ENCODE assay signal across 16 cellular contexts in the genomic region with DNA sequence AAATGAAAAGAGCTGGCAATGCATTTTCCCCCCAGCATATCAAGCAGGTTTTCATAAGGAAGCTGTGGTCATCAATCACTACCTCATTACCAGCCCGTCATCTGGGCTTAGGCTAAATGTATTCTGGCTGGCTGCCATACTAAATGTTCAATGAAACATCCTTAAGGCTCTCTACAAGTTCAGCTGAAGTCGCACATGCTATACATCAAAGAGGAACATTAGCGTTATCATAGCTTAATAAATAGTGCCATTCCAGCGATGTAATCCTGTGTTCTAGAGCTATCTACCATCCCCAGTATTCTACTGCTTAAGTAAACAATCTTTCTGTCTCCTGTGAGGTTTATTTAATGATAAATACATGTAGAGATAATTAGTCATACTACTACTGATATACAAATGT.
DNase-seq lines count a peak whose midpoint lies in the region; ATAC-seq and TF ChIP-seq lines count a peak whose summit lies in the region.
"Had no signal": no experiment of that assay in that cellular context is flagged by ENCODE, and none has a peak within 500 bp of the region (broad histone marks: within the 10 kb centered on the region; RNA-seq: fewer than 3 reads in every experiment).

No MANE protein-coding gene starts in this region.

- DNase-seq in EL (peak; percentile 55), NCI-H2171 treated with DMSO at 0.1 percent for 48 hours (lab: John Stamatoyannopoulos, UW) (peak; percentile 42), kidney tubule cell (ENCODE audit: low spot score) (peak; percentile 6), uterus (no peak), mucosa of descending colon (no peak)
- no peak for DNase-seq in activated effector memory CD4-positive, alpha-beta T cell treated with Interleukin-2 at 50 U/mL for 16 hours
- DNase-seq: activated CD4-positive, alpha-beta T cell treated with anti-CD3 and anti-CD28 coated beads, Interleukin-2, amount 10 ng/mL, durations not matched to agents 24 days and 14 days; activated naive CD4-positive, alpha-beta T cell; CD8-positive, alpha-beta T cell; effector CD4-positive, alpha-beta T cell; NCI-H1092; stimulated activated naive CD4-positive, alpha-beta T cell treated with Interleukin-2 at 50 U/mL for 16 hours had no signal

- H3K4me1 ChIP-seq in uterus (no peaks in the 10 kb centered on the region), mucosa of descending colon (ENCODE audit: low read depth) (no peaks in the 10 kb centered on the region)

- H3K27ac ChIP-seq in uterus, result no peak overlapping the region
- H3K27ac ChIP-seq: HL-60 had no signal

- H3K36me3 ChIP-seq in uterus (no peaks in the 10 kb centered on the region), mucosa of descending colon (ENCODE audit: low read depth) (no peaks in the 10 kb centered on the region)

- no peak for TF ChIP-seq CTCF in uterus (IDR thresholded peaks at IDR 0.05)
- TF ChIP-seq CTCF in mucosa of descending colon (IDR thresholded peaks at IDR 0.05), result no peak

- TF ChIP-seq POLR2A in uterus (IDR thresholded peaks at IDR 0.05), result no peak

- H3K9me3 ChIP-seq in uterus, result no peaks in the 10 kb centered on the region
- no peaks in the 10 kb centered on the region for H3K9me3 ChIP-seq in mucosa of descending colon

- no peaks in the 10 kb centered on the region for H3K27me3 ChIP-seq in uterus

- H3K4me3 ChIP-seq in uterus, result no peak overlapping the region
- no peak overlapping the region for H3K4me3 ChIP-seq in mucosa of descending colon

- intact Hi-C loops in uterus (cut with DNase I; ENCODE audit: low total_unique reads), result no loop called here
- intact Hi-C loops in mucosa of descending colon (cut with DNase I, micrococcal nuclease), result no loop called here

- ATAC-seq in SK-N-SH treated with all-trans-retinoic acid at 6 μM for 48 hours (peak; percentile 66), GM21786 (IDR thresholded peaks at IDR 0.05; ENCODE audit: unreplicated experiment) (no peak), mucosa of descending colon (no peak)
- ATAC-seq: CD8-positive, alpha-beta T cell; natural killer cell treated with Interleukin-12 subunit alpha and Interleukin-12 subunit beta and Interleukin-15 and Interleukin-18, amount 100 ng/mL, for 72 hours had no signal

TF ChIP-seq in SK-N-SH treated with all-trans-retinoic acid at 6 μM for 48 hours, 23 proteins besides CTCF, POLR2A, EP300 and RAD21:
- TF ChIP-seq RARB (CRISPR knock-in tag; IDR thresholded peaks at IDR 0.05) (no peak), CREB5 (CRISPR knock-in tag; IDR thresholded peaks at IDR 0.05; ENCODE audit: low read depth) (peak; percentile 71; the same call in 1 of the 2 replicates), TSHZ2 (CRISPR knock-in tag; IDR thresholded peaks at IDR 0.05) (peak; percentile 87), TCF4 (CRISPR knock-in tag; IDR thresholded peaks at IDR 0.05; ENCODE audit: borderline replicate concordance) (peak; percentile 76), CSDC2 (CRISPR knock-in tag; IDR thresholded peaks at IDR 0.05) (no peak), TOX (CRISPR knock-in tag; IDR thresholded peaks at IDR 0.05; ENCODE audit: borderline replicate concordance) (no peak), ZFP3 (CRISPR knock-in tag; IDR thresholded peaks at IDR 0.05) (peak; percentile 59; the same call in 1 of the 2 replicates), GLIS3 (CRISPR knock-in tag; IDR thresholded peaks at IDR 0.05) (no peak), ISL1 (CRISPR knock-in tag; IDR thresholded peaks at IDR 0.05) (peak; percentile 96), SNAI2 (CRISPR knock-in tag; IDR thresholded peaks at IDR 0.05) (0 out of 2 replicates have a peak, but pooled peaks have one; percentile 59), ZNF8 (CRISPR knock-in tag; IDR thresholded peaks at IDR 0.05) (no peak), ZNF565 (CRISPR knock-in tag; conservative IDR thresholded peaks at IDR 0.05; ENCODE audit: low read depth) (no peak), ESRRG (CRISPR knock-in tag; IDR thresholded peaks at IDR 0.05) (peak; percentile 87; the same call in 1 of the 2 replicates), ZC3H10 (CRISPR knock-in tag; IDR thresholded peaks at IDR 0.05) (no peak)
- TF ChIP-seq, protein P1, sequence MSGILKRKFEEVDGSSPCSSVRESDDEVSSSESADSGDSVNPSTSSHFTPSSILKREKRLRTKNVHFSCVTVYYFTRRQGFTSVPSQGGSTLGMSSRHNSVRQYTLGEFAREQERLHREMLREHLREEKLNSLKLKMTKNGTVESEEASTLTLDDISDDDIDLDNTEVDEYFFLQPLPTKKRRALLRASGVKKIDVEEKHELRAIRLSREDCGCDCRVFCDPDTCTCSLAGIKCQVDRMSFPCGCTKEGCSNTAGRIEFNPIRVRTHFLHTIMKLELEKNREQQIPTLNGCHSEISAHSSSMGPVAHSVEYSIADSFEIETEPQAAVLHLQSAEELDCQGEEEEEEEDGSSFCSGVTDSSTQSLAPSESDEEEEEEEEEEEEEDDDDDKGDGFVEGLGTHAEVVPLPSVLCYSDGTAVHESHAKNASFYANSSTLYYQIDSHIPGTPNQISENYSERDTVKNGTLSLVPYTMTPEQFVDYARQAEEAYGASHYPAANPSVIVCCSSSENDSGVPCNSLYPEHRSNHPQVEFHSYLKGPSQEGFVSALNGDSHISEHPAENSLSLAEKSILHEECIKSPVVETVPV (CRISPR knock-in tag; IDR thresholded peaks at IDR 0.05), result no peak
- TF ChIP-seq, protein P2, sequence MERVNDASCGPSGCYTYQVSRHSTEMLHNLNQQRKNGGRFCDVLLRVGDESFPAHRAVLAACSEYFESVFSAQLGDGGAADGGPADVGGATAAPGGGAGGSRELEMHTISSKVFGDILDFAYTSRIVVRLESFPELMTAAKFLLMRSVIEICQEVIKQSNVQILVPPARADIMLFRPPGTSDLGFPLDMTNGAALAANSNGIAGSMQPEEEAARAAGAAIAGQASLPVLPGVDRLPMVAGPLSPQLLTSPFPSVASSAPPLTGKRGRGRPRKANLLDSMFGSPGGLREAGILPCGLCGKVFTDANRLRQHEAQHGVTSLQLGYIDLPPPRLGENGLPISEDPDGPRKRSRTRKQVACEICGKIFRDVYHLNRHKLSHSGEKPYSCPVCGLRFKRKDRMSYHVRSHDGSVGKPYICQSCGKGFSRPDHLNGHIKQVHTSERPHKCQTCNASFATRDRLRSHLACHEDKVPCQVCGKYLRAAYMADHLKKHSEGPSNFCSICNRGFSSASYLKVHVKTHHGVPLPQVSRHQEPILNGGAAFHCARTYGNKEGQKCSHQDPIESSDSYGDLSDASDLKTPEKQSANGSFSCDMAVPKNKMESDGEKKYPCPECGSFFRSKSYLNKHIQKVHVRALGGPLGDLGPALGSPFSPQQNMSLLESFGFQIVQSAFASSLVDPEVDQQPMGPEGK (CRISPR knock-in tag; IDR thresholded peaks at IDR 0.05; ENCODE audit: borderline replicate concordance), result peak; percentile 48; the same call in 1 of the 2 replicates

Comparison
In these comparisons a context has a peak if more than half of its experiments do, and no peak if none do; other contexts are left out.
1. DNase-seq: peak in EL (single experiment), NCI-H2171 treated with DMSO at 0.1 percent for 48 hours (single experiment) and kidney tubule cell (single experiment); none in uterus (0 of 2), mucosa of descending colon (0 of 3) and activated effector memory CD4-positive, alpha-beta T cell treated with Interleukin-2 at 50 U/mL for 16 hours (single experiment).